Comparison of ENCODE assay signal across 8 cellular contexts in genomic region chr12:118060301-118061010, GRCh38. TPM values are rescaled to one million over a fixed set of nuclear protein-coding genes. Genes with fewer than 3 reads are reported as not detected.
DNase-seq lines count a peak whose midpoint lies in the region; ATAC-seq and TF ChIP-seq lines count a peak whose summit lies in the region.

No MANE protein-coding gene starts in this region.

- intact Hi-C loops in activated CD8-positive, alpha-beta T cell treated with anti-CD3 and anti-CD28 coated beads for 36 hours (cut with micrococcal nuclease), result no loop called here
- intact Hi-C loops in tibial artery (cut with DNase I; ENCODE audit: low total_unique reads), result no loop called here

- H3K4me3 ChIP-seq in muscle layer of colon (ENCODE audit: low read depth in 1 of 2, low read length in 2 of 2) (peak overlapping the region; percentile 79 to 89), tibial artery (peak overlapping the region; percentile 85 to 96)

- peak overlapping the region; percentile 99 for H3K9ac ChIP-seq in muscle layer of colon (ENCODE audit: low read length)

- H3K4me1 Mint-ChIP-seq in IgD-negative memory B cell, result peaks cover 21 to 36% (median 33%) of the 10 kb centered on the region in 3 donors
- H3K4me1 Mint-ChIP-seq in activated CD8-positive, alpha-beta T cell treated with anti-CD3 and anti-CD28 coated beads for 36 hours (ENCODE audit: low read depth), result peaks cover 51% of the 10 kb centered on the region

- peak; percentile 44 for DNase-seq in activated CD8-positive, alpha-beta T cell treated with anti-CD3 and anti-CD28 coated beads for 36 hours
- peak; percentile 66 to 78 for DNase-seq in erythroblast (lab: John Stamatoyannopoulos, UW)
- peak; percentile 30 to 73 for DNase-seq in tibial artery

- peaks cover 37% of the 10 kb centered on the region for H3K4me1 ChIP-seq in muscle layer of colon (ENCODE audit: insufficient read depth, low read length)
- H3K4me1 ChIP-seq in tibial artery, result peaks cover 0 to 45% (median 21%) of the 10 kb centered on the region in 4 donors

- POLR2A ChIA-PET in activated CD8-positive, alpha-beta T cell treated with anti-CD3 and anti-CD28 coated beads for 36 hours (lab: Charles Lee), result interaction anchor here (0.6 to 2.3 kb wide), 8 partner anchors 10 to 316 kb away, joined by 3 to 16 read pairs (median 5); partner anchors contain the start of genes PEBP1 and SUDS3

- CTCF ChIA-PET in activated CD8-positive, alpha-beta T cell treated with anti-CD3 and anti-CD28 coated beads for 36 hours (lab: Charles Lee), result interaction anchor here (0.6 to 1.0 kb wide), 3 partner anchors 10 to 53 kb away, joined by 3 to 4 read pairs (median 3); no protein-coding TSS in a partner anchor

- peak overlapping the region; percentile 82 to 94 (median 90) for H3K4me3 Mint-ChIP-seq in IgD-negative memory B cell
- H3K4me3 Mint-ChIP-seq in activated CD8-positive, alpha-beta T cell treated with anti-CD3 and anti-CD28 coated beads for 36 hours, result peak overlapping the region; percentile 77

- TF ChIP-seq POLR2A in erythroblast (IDR thresholded peaks at IDR 0.05; ENCODE audit: low read length), result no peak

- peaks cover 4% of the 10 kb centered on the region for H3K27me3 Mint-ChIP-seq in IgD-negative memory B cell
- no peaks in the 10 kb centered on the region for H3K27me3 Mint-ChIP-seq in activated CD8-positive, alpha-beta T cell treated with anti-CD3 and anti-CD28 coated beads for 36 hours

- H3K9me3 Mint-ChIP-seq in IgD-negative memory B cell, result no peaks in the 10 kb centered on the region
- H3K9me3 Mint-ChIP-seq in activated CD8-positive, alpha-beta T cell treated with anti-CD3 and anti-CD28 coated beads for 36 hours, result no peaks in the 10 kb centered on the region

- no peaks in the 10 kb centered on the region for H3K36me3 ChIP-seq in muscle layer of colon (ENCODE audit: insufficient read depth, low read length)
- no peaks in the 10 kb centered on the region for H3K36me3 ChIP-seq in tibial artery

- no peak for TF ChIP-seq CTCF in 22Rv1 (IDR thresholded peaks at IDR 0.05)
- TF ChIP-seq CTCF in activated CD8-positive, alpha-beta T cell treated with anti-CD3 and anti-CD28 coated beads for 36 hours (IDR thresholded peaks at IDR 0.05), result no peak
- TF ChIP-seq CTCF in tibial artery (IDR thresholded peaks at IDR 0.05), result no peak

- H3K36me3 Mint-ChIP-seq in IgD-negative memory B cell, result no peaks in the 10 kb centered on the region
- no peaks in the 10 kb centered on the region for H3K36me3 Mint-ChIP-seq in activated CD8-positive, alpha-beta T cell treated with anti-CD3 and anti-CD28 coated beads for 36 hours (ENCODE audit: low read depth)

- H3K27me3 ChIP-seq in muscle layer of colon (ENCODE audit: control insufficient read depth in 1 of 2, insufficient read depth in 2 of 2, low read length in 2 of 2) (no peaks in the 10 kb centered on the region), tibial artery (no peaks in the 10 kb centered on the region)

- ATAC-seq in GM18867 (IDR thresholded peaks at IDR 0.05; ENCODE audit: unreplicated experiment), result peak; percentile 31
- peak; percentile 28 for ATAC-seq in activated CD8-positive, alpha-beta T cell treated with anti-CD3 and anti-CD28 coated beads for 36 hours
- no peak for ATAC-seq in GM19397 (IDR thresholded peaks at IDR 0.05; ENCODE audit: unreplicated experiment)

- H3K27ac ChIP-seq in 22Rv1 (peak overlapping the region; percentile 89), muscle layer of colon (ENCODE audit: low read depth, low read length) (peak overlapping the region; percentile 98), tibial artery (peak overlapping the region; percentile 99)

- H3K27ac Mint-ChIP-seq in IgD-negative memory B cell, result peak overlapping the region; percentile 44 to 98 (median 92)
- peak overlapping the region; percentile 84 for H3K27ac Mint-ChIP-seq in activated CD8-positive, alpha-beta T cell treated with anti-CD3 and anti-CD28 coated beads for 36 hours

- H3K9me3 ChIP-seq in muscle layer of colon (ENCODE audit: low read length) (no peaks in the 10 kb centered on the region), tibial artery (no peaks in the 10 kb centered on the region)

RNA-seq across cellular contexts. Expression of gene WSB2, which starts 0.5 kb away (rescaled TPM):
- polyA plus RNA-seq in IgD-negative memory B cell, result 4.5 TPM
- total RNA-seq in activated CD8-positive, alpha-beta T cell treated with anti-CD3 and anti-CD28 coated beads for 36 hours, result 10 to 100 TPM; 26.2 to 27.9 TPM

RNA-seq across cellular contexts. Expression of gene VSIG10, which starts 43.4 kb away (rescaled TPM):
- polyA plus RNA-seq in IgD-negative memory B cell, result 3.4 TPM
- 1 to 10 TPM; 4.2 to 5.3 TPM for total RNA-seq in activated CD8-positive, alpha-beta T cell treated with anti-CD3 and anti-CD28 coated beads for 36 hours

RNA-seq across cellular contexts. Expression of gene RFC5, which starts 44.0 kb away (rescaled TPM):
- 21.0 TPM for polyA plus RNA-seq in IgD-negative memory B cell
- 10 to 100 TPM; 59.8 to 65.6 TPM for total RNA-seq in activated CD8-positive, alpha-beta T cell treated with anti-CD3 and anti-CD28 coated beads for 36 hours
